In genomic region chr10:79468841-79469585, GRCh38 we compare ENCODE assay signal across 19 cellular contexts.
"Had no signal": no experiment of that assay in that cellular context is flagged by ENCODE, and none has a peak within 500 bp of the region (broad histone marks: within the 10 kb centered on the region; RNA-seq: fewer than 3 reads in every experiment).

No MANE protein-coding gene starts in this region.

- ATAC-seq: activated CD4-positive, CD25-positive, alpha-beta regulatory T cell treated with anti-CD3 and anti-CD28 coated beads, Interleukin-2, amount 50 U/mL, for 24 hours; activated CD8-positive, alpha-beta memory T cell treated with anti-CD3 and anti-CD28 coated beads, Interleukin-2, amount 10 ng/mL, durations not matched to agents 7 days and 5 days; gastroesophageal sphincter had no signal

- H3K9me3 ChIP-seq: esophagus muscularis mucosa, gastroesophageal sphincter, neutrophil, prostate gland, stomach, thyroid gland, uterus had no signal

- H3K4me3 ChIP-seq: esophagus muscularis mucosa, gastroesophageal sphincter, prostate gland, stomach, thyroid gland, uterus had no signal

- H3K27ac ChIP-seq: brain microvascular endothelial cell, neutrophil, prostate gland had no signal

- H3K27me3 ChIP-seq: brain microvascular endothelial cell, esophagus muscularis mucosa, gastroesophageal sphincter, neutrophil, stomach, thyroid gland, uterus had no signal

- H3K36me3 ChIP-seq: brain microvascular endothelial cell, esophagus muscularis mucosa, gastroesophageal sphincter, neutrophil, prostate gland, stomach, thyroid gland, uterus had no signal

- H3K4me1 ChIP-seq: prostate gland, thyroid gland, uterus had no signal

- DNase-seq: activated CD4-positive, alpha-beta T cell treated with anti-CD3 and anti-CD28 coated beads, Interleukin-2, amount 50 U/mL, for 48 hours; activated CD8-positive, alpha-beta memory T cell treated with anti-CD3 and anti-CD28 coated beads, Interleukin-2, amount 10 ng/mL, durations not matched to agents 7 days and 5 days; activated effector memory CD4-positive, alpha-beta T cell treated with Interleukin-2 at 50 U/mL for 16 hours; activated T-cell treated with anti-CD3 and anti-CD28 coated beads, Interleukin-2, amount 50 U/mL, for 24 hours; amygdala; brain microvascular endothelial cell; islet precursor cell; naive B cell; stimulated activated CD4-positive, alpha-beta T cell treated with anti-CD3 and anti-CD28 coated beads, Interleukin-4, amount 100 ng/mL, for 1 hour; stimulated activated CD8-positive, alpha-beta memory T cell treated with anti-CD3 and anti-CD28 coated beads, Interleukin-4, amount 100 ng/mL, for 48 hours; stomach; SW 1271; thyroid gland; uterus had no signal
